In the genomic region with DNA sequence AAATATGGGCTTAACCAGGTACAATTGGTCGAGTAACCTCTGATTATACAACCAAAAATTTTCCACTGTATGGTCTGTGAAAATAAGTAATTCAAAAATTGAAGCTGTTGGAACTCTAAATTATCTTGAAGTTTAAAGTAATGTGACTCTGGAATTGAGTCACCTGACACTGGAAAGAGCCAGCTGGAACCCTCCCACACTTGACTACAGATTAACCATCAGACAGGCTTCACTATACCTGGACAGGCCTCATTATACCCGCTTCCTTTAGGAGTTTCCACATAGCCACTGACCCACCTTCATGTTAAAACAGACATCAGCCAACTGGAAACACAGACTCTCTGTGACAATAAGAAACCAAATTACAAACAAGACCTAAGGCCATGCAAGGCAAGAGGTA, we compare ENCODE assay signal across 2 cellular contexts.
TF ChIP-seq lines count a peak whose summit lies in the region.

No MANE protein-coding gene starts in this region.

TF ChIP-seq in SK-N-SH, 30 proteins besides CTCF, POLR2A, EP300 and RAD21:
- TF ChIP-seq USF1 (IDR thresholded peaks at IDR 0.05; ENCODE audit: borderline replicate concordance, low read depth) (0 out of 2 replicates have a peak, but pooled peaks have one; percentile 18), CHD2 (IDR thresholded peaks at IDR 0.05; ENCODE audit: low read length, partially characterized antibody) (no peak), RCOR1 (IDR thresholded peaks at IDR 0.05; ENCODE audit: low read length) (no peak), ELF1 (IDR thresholded peaks at IDR 0.05) (no peak)
- TF ChIP-seq, protein P1, sequence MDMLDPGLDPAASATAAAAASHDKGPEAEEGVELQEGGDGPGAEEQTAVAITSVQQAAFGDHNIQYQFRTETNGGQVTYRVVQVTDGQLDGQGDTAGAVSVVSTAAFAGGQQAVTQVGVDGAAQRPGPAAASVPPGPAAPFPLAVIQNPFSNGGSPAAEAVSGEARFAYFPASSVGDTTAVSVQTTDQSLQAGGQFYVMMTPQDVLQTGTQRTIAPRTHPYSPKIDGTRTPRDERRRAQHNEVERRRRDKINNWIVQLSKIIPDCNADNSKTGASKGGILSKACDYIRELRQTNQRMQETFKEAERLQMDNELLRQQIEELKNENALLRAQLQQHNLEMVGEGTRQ (IDR thresholded peaks at IDR 0.05; ENCODE audit: borderline replicate concordance, low read depth, low read length), result no peak
- TF ChIP-seq, protein P2, sequence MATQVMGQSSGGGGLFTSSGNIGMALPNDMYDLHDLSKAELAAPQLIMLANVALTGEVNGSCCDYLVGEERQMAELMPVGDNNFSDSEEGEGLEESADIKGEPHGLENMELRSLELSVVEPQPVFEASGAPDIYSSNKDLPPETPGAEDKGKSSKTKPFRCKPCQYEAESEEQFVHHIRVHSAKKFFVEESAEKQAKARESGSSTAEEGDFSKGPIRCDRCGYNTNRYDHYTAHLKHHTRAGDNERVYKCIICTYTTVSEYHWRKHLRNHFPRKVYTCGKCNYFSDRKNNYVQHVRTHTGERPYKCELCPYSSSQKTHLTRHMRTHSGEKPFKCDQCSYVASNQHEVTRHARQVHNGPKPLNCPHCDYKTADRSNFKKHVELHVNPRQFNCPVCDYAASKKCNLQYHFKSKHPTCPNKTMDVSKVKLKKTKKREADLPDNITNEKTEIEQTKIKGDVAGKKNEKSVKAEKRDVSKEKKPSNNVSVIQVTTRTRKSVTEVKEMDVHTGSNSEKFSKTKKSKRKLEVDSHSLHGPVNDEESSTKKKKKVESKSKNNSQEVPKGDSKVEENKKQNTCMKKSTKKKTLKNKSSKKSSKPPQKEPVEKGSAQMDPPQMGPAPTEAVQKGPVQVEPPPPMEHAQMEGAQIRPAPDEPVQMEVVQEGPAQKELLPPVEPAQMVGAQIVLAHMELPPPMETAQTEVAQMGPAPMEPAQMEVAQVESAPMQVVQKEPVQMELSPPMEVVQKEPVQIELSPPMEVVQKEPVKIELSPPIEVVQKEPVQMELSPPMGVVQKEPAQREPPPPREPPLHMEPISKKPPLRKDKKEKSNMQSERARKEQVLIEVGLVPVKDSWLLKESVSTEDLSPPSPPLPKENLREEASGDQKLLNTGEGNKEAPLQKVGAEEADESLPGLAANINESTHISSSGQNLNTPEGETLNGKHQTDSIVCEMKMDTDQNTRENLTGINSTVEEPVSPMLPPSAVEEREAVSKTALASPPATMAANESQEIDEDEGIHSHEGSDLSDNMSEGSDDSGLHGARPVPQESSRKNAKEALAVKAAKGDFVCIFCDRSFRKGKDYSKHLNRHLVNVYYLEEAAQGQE (IDR thresholded peaks at IDR 0.05; ENCODE audit: low read depth, low read length), result no peak
- TF ChIP-seq, protein P3, sequence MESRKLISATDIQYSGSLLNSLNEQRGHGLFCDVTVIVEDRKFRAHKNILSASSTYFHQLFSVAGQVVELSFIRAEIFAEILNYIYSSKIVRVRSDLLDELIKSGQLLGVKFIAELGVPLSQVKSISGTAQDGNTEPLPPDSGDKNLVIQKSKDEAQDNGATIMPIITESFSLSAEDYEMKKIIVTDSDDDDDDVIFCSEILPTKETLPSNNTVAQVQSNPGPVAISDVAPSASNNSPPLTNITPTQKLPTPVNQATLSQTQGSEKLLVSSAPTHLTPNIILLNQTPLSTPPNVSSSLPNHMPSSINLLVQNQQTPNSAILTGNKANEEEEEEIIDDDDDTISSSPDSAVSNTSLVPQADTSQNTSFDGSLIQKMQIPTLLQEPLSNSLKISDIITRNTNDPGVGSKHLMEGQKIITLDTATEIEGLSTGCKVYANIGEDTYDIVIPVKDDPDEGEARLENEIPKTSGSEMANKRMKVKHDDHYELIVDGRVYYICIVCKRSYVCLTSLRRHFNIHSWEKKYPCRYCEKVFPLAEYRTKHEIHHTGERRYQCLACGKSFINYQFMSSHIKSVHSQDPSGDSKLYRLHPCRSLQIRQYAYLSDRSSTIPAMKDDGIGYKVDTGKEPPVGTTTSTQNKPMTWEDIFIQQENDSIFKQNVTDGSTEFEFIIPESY (IDR thresholded peaks at IDR 0.05; ENCODE audit: borderline replicate concordance, low read depth), result no peak
TF ChIP-seq in SK-N-SH: peak in this region for 1.

TF ChIP-seq in SK-N-SH treated with all-trans-retinoic acid at 6 μM for 48 hours, 23 proteins besides CTCF, POLR2A, EP300 and RAD21:
- TF ChIP-seq ZNF70 (CRISPR knock-in tag; IDR thresholded peaks at IDR 0.05) (no peak), ZFP30 (CRISPR knock-in tag; IDR thresholded peaks at IDR 0.05) (no peak), TOX (CRISPR knock-in tag; IDR thresholded peaks at IDR 0.05; ENCODE audit: borderline replicate concordance) (no peak), SNAI2 (CRISPR knock-in tag; IDR thresholded peaks at IDR 0.05) (no peak), ZFP3 (CRISPR knock-in tag; IDR thresholded peaks at IDR 0.05) (no peak), ZC3H10 (CRISPR knock-in tag; IDR thresholded peaks at IDR 0.05) (no peak), BACH2 (CRISPR knock-in tag; IDR thresholded peaks at IDR 0.05; ENCODE audit: borderline replicate concordance) (no peak)
- TF ChIP-seq, protein P4, sequence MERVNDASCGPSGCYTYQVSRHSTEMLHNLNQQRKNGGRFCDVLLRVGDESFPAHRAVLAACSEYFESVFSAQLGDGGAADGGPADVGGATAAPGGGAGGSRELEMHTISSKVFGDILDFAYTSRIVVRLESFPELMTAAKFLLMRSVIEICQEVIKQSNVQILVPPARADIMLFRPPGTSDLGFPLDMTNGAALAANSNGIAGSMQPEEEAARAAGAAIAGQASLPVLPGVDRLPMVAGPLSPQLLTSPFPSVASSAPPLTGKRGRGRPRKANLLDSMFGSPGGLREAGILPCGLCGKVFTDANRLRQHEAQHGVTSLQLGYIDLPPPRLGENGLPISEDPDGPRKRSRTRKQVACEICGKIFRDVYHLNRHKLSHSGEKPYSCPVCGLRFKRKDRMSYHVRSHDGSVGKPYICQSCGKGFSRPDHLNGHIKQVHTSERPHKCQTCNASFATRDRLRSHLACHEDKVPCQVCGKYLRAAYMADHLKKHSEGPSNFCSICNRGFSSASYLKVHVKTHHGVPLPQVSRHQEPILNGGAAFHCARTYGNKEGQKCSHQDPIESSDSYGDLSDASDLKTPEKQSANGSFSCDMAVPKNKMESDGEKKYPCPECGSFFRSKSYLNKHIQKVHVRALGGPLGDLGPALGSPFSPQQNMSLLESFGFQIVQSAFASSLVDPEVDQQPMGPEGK (CRISPR knock-in tag; IDR thresholded peaks at IDR 0.05; ENCODE audit: borderline replicate concordance), result no peak
TF ChIP-seq in SK-N-SH treated with all-trans-retinoic acid at 6 μM for 48 hours: peak in this region for 0.
